ENCODE assay signal across 23 cellular contexts in the genomic region with DNA sequence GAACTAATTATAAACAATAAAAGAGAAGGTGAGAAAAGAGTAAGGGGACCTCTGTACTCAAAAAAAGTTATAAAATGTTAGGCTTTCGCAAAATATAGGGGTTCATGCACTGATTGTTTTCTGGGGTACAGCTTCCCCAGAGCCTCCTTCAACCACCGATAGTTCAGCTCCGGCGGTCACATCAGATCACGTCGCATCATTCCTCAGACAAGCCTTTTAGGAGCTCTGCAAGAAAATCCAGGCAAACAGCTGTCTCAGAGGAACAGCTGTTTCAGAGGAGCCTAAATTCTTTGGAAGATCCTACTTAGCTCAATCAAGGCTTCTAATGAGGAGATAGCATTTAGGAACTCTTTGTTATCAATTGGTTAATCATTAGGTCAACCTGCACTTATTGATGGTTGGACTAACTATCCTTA.
"Had no signal": no experiment of that assay in that cellular context is flagged by ENCODE, and none has a peak within 500 bp of the region (broad histone marks: within the 10 kb centered on the region; RNA-seq: fewer than 3 reads in every experiment).

No MANE protein-coding gene starts in this region.

- H3K9me3 ChIP-seq: esophagus muscularis mucosa, gastroesophageal sphincter, heart left ventricle, mucosa of descending colon, neutrophil, pancreas, right lobe of liver, testis, tibial artery had no signal

- H3K36me3 Mint-ChIP-seq: memory B cell; mesothelial cell of epicardium; naive thymus-derived CD4-positive, alpha-beta T cell; stimulated activated memory B cell treated with anti-CD40 and anti-IgM and Interleukin-4, amounts not matched to agents 10 μg/mL and 1 μg/mL and 100 μg/mL, for 72 hours; type B pancreatic cell had no signal

- H3K79me2 ChIP-seq: hepatocyte had no signal

- DNase-seq: effector CD8-positive, alpha-beta T cell; foreskin keratinocyte; heart left ventricle; kidney; mucosa of descending colon; naive thymus-derived CD4-positive, alpha-beta T cell; pancreas; right lobe of liver; stimulated activated CD4-positive, alpha-beta T cell treated with anti-CD3 and anti-CD28 coated beads, Interleukin-4, amount 100 ng/mL, for 4 hours; stimulated activated naive CD8-positive, alpha-beta T cell treated with anti-CD3 and anti-CD28 coated beads, Interleukin-15, Interleukin-2, amounts not matched to agents 100 U/mL and 50 U/mL, for 24 hours; substantia nigra; testis; tibial artery had no signal

- H2AFZ ChIP-seq: hepatocyte had no signal

- H3K36me3 ChIP-seq: esophagus muscularis mucosa, gastroesophageal sphincter, heart left ventricle, neutrophil, pancreas, right lobe of liver, tibial artery had no signal

- H3K4me1 Mint-ChIP-seq: memory B cell; stimulated activated memory B cell treated with anti-CD40 and anti-IgM and Interleukin-4, amounts not matched to agents 10 μg/mL and 1 μg/mL and 100 μg/mL, for 72 hours had no signal

- H3K4me2 ChIP-seq: hepatocyte had no signal

- H3K27ac ChIP-seq: esophagus muscularis mucosa, foreskin keratinocyte, gastroesophageal sphincter, heart left ventricle, hepatocyte, neutrophil, pancreas, right lobe of liver, testis, tibial artery had no signal

- H3K4me3 ChIP-seq: esophagus muscularis mucosa, gastroesophageal sphincter, heart left ventricle, hepatocyte, lung, mucosa of descending colon, pancreas, right lobe of liver, testis, tibial artery had no signal

- H3K9me3 Mint-ChIP-seq: mesothelial cell of epicardium; stimulated activated memory B cell treated with anti-CD40 and anti-IgM and Interleukin-4, amounts not matched to agents 10 μg/mL and 1 μg/mL and 100 μg/mL, for 72 hours; type B pancreatic cell had no signal

- H3K4me1 ChIP-seq: foreskin keratinocyte, pancreas, testis, tibial artery had no signal

- H3K4me3 Mint-ChIP-seq: memory B cell; mesothelial cell of epicardium; naive thymus-derived CD4-positive, alpha-beta T cell; stimulated activated memory B cell treated with anti-CD40 and anti-IgM and Interleukin-4, amounts not matched to agents 10 μg/mL and 1 μg/mL and 100 μg/mL, for 72 hours; type B pancreatic cell had no signal

- ATAC-seq: foreskin keratinocyte; gastroesophageal sphincter; heart left ventricle; left lobe of liver; mucosa of descending colon; naive thymus-derived CD4-positive, alpha-beta T cell; pancreas; right lobe of liver; stimulated activated memory B cell treated with anti-CD40 and anti-IgM and Interleukin-4, amounts not matched to agents 10 μg/mL and 1 μg/mL and 100 μg/mL, for 72 hours; stimulated activated naive CD8-positive, alpha-beta T cell treated with anti-CD3 and anti-CD28 coated beads, Interleukin-15, Interleukin-2, amounts not matched to agents 100 U/mL and 50 U/mL, for 24 hours had no signal

- H3K27me3 Mint-ChIP-seq: type B pancreatic cell had no signal

- H3K27me3 ChIP-seq: hepatocyte, pancreas, right lobe of liver, testis had no signal
